ENCODE assay signal across 26 cellular contexts in the genomic region with DNA sequence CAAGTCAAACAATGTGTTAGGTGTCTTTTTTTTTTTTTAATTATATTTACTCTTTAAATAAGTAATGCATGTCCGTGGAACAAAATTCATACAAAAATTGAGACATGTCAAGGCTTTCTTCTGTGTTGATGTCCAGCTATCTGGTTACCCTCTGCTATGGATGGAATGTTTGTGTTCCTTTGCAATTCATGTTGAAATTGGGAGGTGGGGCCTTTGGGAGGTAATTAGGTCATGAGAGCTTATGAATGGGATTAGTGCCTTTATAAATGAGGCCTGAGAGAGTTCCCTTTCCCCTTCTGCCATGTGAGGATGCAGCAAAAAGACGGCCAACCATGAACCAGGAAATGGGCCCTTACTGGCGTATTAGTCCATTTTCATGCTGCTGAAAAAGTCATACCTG.
"Had no signal": no experiment of that assay in that cellular context is flagged by ENCODE, and none has a peak within 500 bp of the region (broad histone marks: within the 10 kb centered on the region; RNA-seq: fewer than 3 reads in every experiment).

No MANE protein-coding gene starts in this region.

- H3K27me3 ChIP-seq: Peyer's patch had no signal

- H3K36me3 ChIP-seq: Peyer's patch, SJSA1 had no signal

- H3K9me3 Mint-ChIP-seq: activated naive CD4-positive, alpha-beta T cell treated with anti-CD3 and anti-CD28 coated beads, Interleukin-2, amount 50 U/mL, for 24 hours; WTC11 had no signal

- H3K4me3 ChIP-seq: Peyer's patch, SJSA1 had no signal

- H3K4me3 Mint-ChIP-seq: activated CD8-positive, alpha-beta T cell treated with anti-CD3 and anti-CD28 coated beads, Interleukin-2, amount 10 ng/mL, durations not matched to agents 7 days and 5 days; activated naive CD4-positive, alpha-beta T cell treated with anti-CD3 and anti-CD28 coated beads, Interleukin-2, amount 50 U/mL, for 24 hours; T-helper 17 cell; WTC11 had no signal

- H3K27ac Mint-ChIP-seq: activated CD8-positive, alpha-beta T cell treated with anti-CD3 and anti-CD28 coated beads, Interleukin-2, amount 10 ng/mL, durations not matched to agents 7 days and 5 days; activated naive CD4-positive, alpha-beta T cell treated with anti-CD3 and anti-CD28 coated beads, Interleukin-2, amount 50 U/mL, for 24 hours; T-helper 17 cell had no signal

- H3K4me1 ChIP-seq: Peyer's patch, SJSA1 had no signal

- H3K9me3 ChIP-seq: Peyer's patch, SJSA1 had no signal

- H3K27ac ChIP-seq: Peyer's patch, RWPE1, SJSA1 had no signal

- DNase-seq: activated CD4-positive, alpha-beta T cell treated with anti-CD3 and anti-CD28 coated beads for 48 hours; activated CD4-positive, alpha-beta T cell treated with anti-CD3 and anti-CD28 coated beads, Interleukin-2, amount 50 U/mL, for 4 hours; activated CD4-positive, CD25-positive, alpha-beta regulatory T cell treated with anti-CD3 and anti-CD28 coated beads, Interleukin-2, amount 50 U/mL, for 72 hours; activated CD8-positive, alpha-beta memory T cell treated with anti-CD3 and anti-CD28 coated beads, Interleukin-2, amount 50 U/mL, for 48 hours; activated CD8-positive, alpha-beta T cell treated with anti-CD3 and anti-CD28 coated beads, Interleukin-2, amount 10 ng/mL, durations not matched to agents 7 days and 5 days; activated naive CD4-positive, alpha-beta T cell; activated T-cell treated with anti-CD3 and anti-CD28 coated beads, Interleukin-2, amount 50 U/mL, for 1 hour; caudate nucleus; Kasumi-1; KBM-7; NCI-H1105 treated with DMSO at 0.1 percent for 48 hours; NCI-H1436 treated with DMSO at 0.1 percent for 48 hours; NCI-H187 treated with DMSO at 0.1 percent for 48 hours; NCI-H2081 treated with DMSO at 0.1 percent for 48 hours; NCI-H446; NCI-H524; NCI-H748 treated with DMSO at 0.1 percent for 48 hours; NK-92 treated with Interleukin-12 subunit alpha and Interleukin-12 subunit beta, amount 100 ng/mL, for 24 hours; Peyer's patch; SHP77; T-helper 17 cell; T-helper 9 cell had no signal

- H3K4me1 Mint-ChIP-seq: activated naive CD4-positive, alpha-beta T cell treated with anti-CD3 and anti-CD28 coated beads, Interleukin-2, amount 50 U/mL, for 24 hours; T-helper 17 cell had no signal

- H3K36me3 Mint-ChIP-seq: activated naive CD4-positive, alpha-beta T cell treated with anti-CD3 and anti-CD28 coated beads, Interleukin-2, amount 50 U/mL, for 24 hours; WTC11 had no signal
